9 cellular contexts compared by ENCODE assay signal in genomic region chr10:72173635-72174296, GRCh38. TPM values are rescaled to one million over a fixed set of nuclear protein-coding genes. Genes with fewer than 3 reads are reported as not detected.
DNase-seq lines count a peak whose midpoint lies in the region; ATAC-seq and TF ChIP-seq lines count a peak whose summit lies in the region.
"Had no signal": no experiment of that assay in that cellular context is flagged by ENCODE, and none has a peak within 500 bp of the region (broad histone marks: within the 10 kb centered on the region; RNA-seq: fewer than 3 reads in every experiment).

No MANE protein-coding gene starts in this region.

- POLR2A ChIA-PET in MCF 10A (lab: Yijun Ruan, JAX) = interaction anchor here (0.7 to 1.9 kb wide), 9 partner anchors 10 to 927 kb away, joined by 3 to 8 read pairs (median 4); partner anchors contain the start of gene DDIT4

- H3K27me3 ChIP-seq in breast epithelium = no peaks in the 10 kb centered on the region
- no peaks in the 10 kb centered on the region for H3K27me3 ChIP-seq in thyroid gland

- H3K27ac Mint-ChIP-seq in MCF 10A (ENCODE audit: low read depth, unreplicated experiment) = no peak overlapping the region

- no peaks in the 10 kb centered on the region for H3K4me1 ChIP-seq in breast epithelium
- H3K4me1 ChIP-seq in thyroid gland = peaks cover 33 to 37% of the 10 kb centered on the region in 2 donors

- H3K4me3 ChIP-seq in breast epithelium (no peak overlapping the region), thyroid gland (replicated peaks in 1 of 3) (no peak overlapping the region)

- H3K36me3 ChIP-seq in breast epithelium = no peaks in the 10 kb centered on the region
- H3K36me3 ChIP-seq in thyroid gland = no peaks in the 10 kb centered on the region

- intact Hi-C loops in MCF 10A (cut with micrococcal nuclease) (no loop called here), breast epithelium (cut with DNase I; ENCODE audit: low total_unique reads) (no loop called here), thyroid gland (cut with DNase I) (no loop called here)

- TF ChIP-seq POLR2A in breast epithelium (IDR thresholded peaks at IDR 0.05) (no peak), thyroid gland (IDR thresholded peaks at IDR 0.05) (no peak)

- H3K4me1 Mint-ChIP-seq in MCF 10A (ENCODE audit: insufficient read depth, unreplicated experiment) = peaks cover 21% of the 10 kb centered on the region

- WGBS in thyroid gland, 2 donors = 83% methylated on average over 7 of the region's 7 CpGs

- CTCF ChIA-PET in MCF 10A (lab: Yijun Ruan, JAX) = interaction anchor here (0.6 to 1.2 kb wide), 8 partner anchors 14 to 825 kb away, joined by 3 to 9 read pairs (median 4); partner anchors contain the start of genes ANAPC16 and ASCC1

- peak; percentile 57 for ATAC-seq in HG03469 (IDR thresholded peaks at IDR 0.05; ENCODE audit: unreplicated experiment)
- ATAC-seq in GM19035 (IDR thresholded peaks at IDR 0.05; ENCODE audit: unreplicated experiment) = no peak

- H3K4me3 Mint-ChIP-seq in MCF 10A (ENCODE audit: unreplicated experiment) = no peak overlapping the region
- H3K4me3 Mint-ChIP-seq: CD14-positive monocyte had no signal

- H3K36me3 Mint-ChIP-seq in MCF 10A (ENCODE audit: insufficient read depth, unreplicated experiment) = no peaks in the 10 kb centered on the region

- no peak overlapping the region for H3K27ac ChIP-seq in breast epithelium
- H3K27ac ChIP-seq in thyroid gland = peak overlapping the region; percentile 18 to 62 (median 62)

- no peaks in the 10 kb centered on the region for H3K9me3 ChIP-seq in breast epithelium
- no peaks in the 10 kb centered on the region for H3K9me3 ChIP-seq in thyroid gland

- H3K27me3 Mint-ChIP-seq in MCF 10A (ENCODE audit: insufficient read depth, unreplicated experiment) = no peaks in the 10 kb centered on the region

- no peaks in the 10 kb centered on the region for H3K9me3 Mint-ChIP-seq in MCF 10A (ENCODE audit: unreplicated experiment)

- DNase-seq in MCF 10A (ENCODE audit: unreplicated experiment) = peak; percentile 61
- no peak for DNase-seq in breast epithelium (ENCODE audit: low spot score in 2 of 2)
- DNase-seq in amniotic epithelial cell (ENCODE audit: low read depth) = peak; percentile 41
- peak; percentile 11 to 22 for DNase-seq in thyroid gland
- no peak for DNase-seq in NCI-H1048 (lab: John Stamatoyannopoulos, UW)
- DNase-seq in stimulated activated CD4-positive, alpha-beta T cell treated with anti-CD3 and anti-CD28 coated beads, Interleukin-4, amount 100 ng/mL, for 24 hours = no peak

- TF ChIP-seq CTCF in MCF 10A (IDR thresholded peaks at IDR 0.05; ENCODE audit: unreplicated experiment) (no peak), breast epithelium (IDR thresholded peaks at IDR 0.05) (no peak), thyroid gland (IDR thresholded peaks at IDR 0.05) (no peak)

- BruUV-seq in MCF 10A (replicated peaks; lab: Mats Ljungman, UMichigan) = no TSS peak

RNA-seq across cellular contexts. Expression of gene ANAPC16, which starts 42.0 kb away (rescaled TPM):
- total RNA-seq in MCF 10A (2022) (97.0 and 110 TPM in 2 replicates), breast epithelium (100 to 1,000 TPM; 104 to 155 (median 112) TPM), thyroid gland (100 to 1,000 TPM; 100 to 214 (median 129) TPM)

RNA-seq across cellular contexts. Expression of gene ASCC1, which starts 42.3 kb away (rescaled TPM):
- total RNA-seq in MCF 10A (2022) (26.3 and 31.6 TPM in 2 replicates), breast epithelium (10 to 100 TPM; 28.5 to 42.9 (median 29.6) TPM), thyroid gland (10 to 100 TPM; 26.7 to 30.3 (median 28.1) TPM)

Comparison
In these comparisons a context has a peak if more than half of its experiments do, and no peak if none do; other contexts are left out.
1. DNase-seq: peak in MCF 10A (single experiment), amniotic epithelial cell (single experiment) and thyroid gland (2 of 2); none in breast epithelium (0 of 2), NCI-H1048 (single experiment) and stimulated activated CD4-positive, alpha-beta T cell treated with anti-CD3 and anti-CD28 coated beads, Interleukin-4, amount 100 ng/mL, for 24 hours (single experiment).
2. H3K27ac ChIP-seq: peak in thyroid gland (3 of 3); none in breast epithelium (0 of 2).